Comparison of ENCODE assay signal across 11 cellular contexts in the genomic region with DNA sequence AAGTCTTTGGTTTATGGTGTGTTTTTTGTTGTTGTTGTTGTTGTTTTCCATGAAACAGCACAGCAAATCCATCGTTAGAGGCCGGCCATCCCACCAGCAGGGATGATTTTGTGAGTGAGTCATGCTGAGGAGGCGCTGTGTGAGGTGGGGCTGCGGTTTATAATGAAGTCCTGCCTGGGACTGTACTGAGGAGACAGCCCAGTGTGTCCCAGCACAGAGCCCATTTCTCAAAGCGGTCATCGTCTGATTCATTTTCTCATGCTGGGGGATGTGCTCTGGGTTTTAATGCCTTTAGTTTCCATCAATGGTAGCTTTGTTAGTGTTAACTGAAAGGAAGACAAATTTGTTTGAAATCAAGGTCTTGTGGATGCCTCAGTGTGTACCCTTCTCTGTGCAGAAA.
DNase-seq lines count a peak whose midpoint lies in the region; ATAC-seq and TF ChIP-seq lines count a peak whose summit lies in the region.
"Had no signal": no experiment of that assay in that cellular context is flagged by ENCODE, and none has a peak within 500 bp of the region (broad histone marks: within the 10 kb centered on the region; RNA-seq: fewer than 3 reads in every experiment).

No MANE protein-coding gene starts in this region.

- ATAC-seq in GM18505 (IDR thresholded peaks at IDR 0.05; ENCODE audit: unreplicated experiment) (no peak), heart right ventricle (no peak)
- ATAC-seq: activated T-cell treated with anti-CD3 and anti-CD28 coated beads, Interleukin-2, amount 50 U/mL, for 4 hours had no signal

- in situ Hi-C loops in G401 (cut with HindIII; ENCODE audit: low sequenced_read_pairs): no loop called here

- H3K27ac ChIP-seq in heart right ventricle: peak overlapping the region in 2 of 10 donors; percentile 14 to 61

- H3K4me3 ChIP-seq in heart right ventricle: no peak overlapping the region

- peaks cover 0 to 27% (median 10%) of the 10 kb centered on the region in 9 donors for H3K4me1 ChIP-seq in heart right ventricle

- H3K4me1 Mint-ChIP-seq in Calu3 (ENCODE audit: low read depth, unreplicated experiment): no peaks in the 10 kb centered on the region

- WGBS in heart right ventricle, 2 donors: 77 to 87% methylated on average over 6 of the region's 6 CpGs

- no peak overlapping the region for H3K27ac Mint-ChIP-seq in Calu3 (ENCODE audit: unreplicated experiment)

- H3K4me3 Mint-ChIP-seq in Calu3 (ENCODE audit: low read depth, unreplicated experiment): no peak overlapping the region
- H3K4me3 Mint-ChIP-seq: activated T-cell treated with anti-CD3 and anti-CD28 coated beads, Interleukin-2, amount 50 U/mL, for 4 hours; CD14-positive monocyte had no signal

- no peaks in the 10 kb centered on the region for H3K27me3 Mint-ChIP-seq in Calu3 (ENCODE audit: unreplicated experiment)

- no TSS peak for BruUV-seq in Calu3 (replicated peaks; lab: Mats Ljungman, UMichigan)

- TF ChIP-seq POLR2A in GM18505 (IDR thresholded peaks at IDR 0.05; ENCODE audit: borderline replicate concordance, extremely low read depth, insufficient read depth, insufficient read length): no peak

- H3K36me3 Mint-ChIP-seq in Calu3 (ENCODE audit: insufficient read depth, unreplicated experiment): no peaks in the 10 kb centered on the region
- H3K36me3 Mint-ChIP-seq: CD14-positive monocyte had no signal

- H3K27me3 ChIP-seq in heart right ventricle: no peaks in the 10 kb centered on the region

- H3K9me3 ChIP-seq in heart right ventricle: no peaks in the 10 kb centered on the region

- intact Hi-C loops in heart right ventricle (cut with DNase I): loop anchor here in 5 of 10 donors (5.0 to 10.0 kb wide), 5 partner anchors 121 to 337 kb away; no protein-coding TSS in a partner anchor
- intact Hi-C loops in Calu3 (cut with micrococcal nuclease; ENCODE audit: unreplicated experiment): no loop called here

- CTCF ChIA-PET in Calu3 (lab: Charles Lee): interaction anchor here (0.6 kb wide), 1 partner anchor 151 kb away, joined by 6 read pairs; no protein-coding TSS in a partner anchor

- H3K9me3 Mint-ChIP-seq in Calu3 (ENCODE audit: low read depth, unreplicated experiment): peaks cover 3% of the 10 kb centered on the region
- H3K9me3 Mint-ChIP-seq: activated T-cell treated with anti-CD3 and anti-CD28 coated beads, Interleukin-2, amount 50 U/mL, for 4 hours; CD14-positive monocyte had no signal

- TF ChIP-seq CTCF in heart right ventricle (IDR thresholded peaks at IDR 0.05): no peak
- TF ChIP-seq CTCF in Calu3 (IDR thresholded peaks at IDR 0.05; ENCODE audit: unreplicated experiment): no peak

- peak; percentile 5 for DNase-seq in G401 (ENCODE audit: low spot score)
- DNase-seq in SW480 (ENCODE audit: low spot score): peak; percentile 66
- peak; percentile 14 for DNase-seq in fibroblast of gingiva (ENCODE audit: low read depth)
- peak; percentile 38 for DNase-seq in renal cortical epithelial cell (ENCODE audit: low read depth)
- DNase-seq in NCI-H226: no peak
- no peak for DNase-seq in heart right ventricle
- no peak for DNase-seq in Calu3
- DNase-seq: activated T-cell treated with anti-CD3 and anti-CD28 coated beads, Interleukin-2, amount 50 U/mL, for 4 hours; stimulated activated naive CD4-positive, alpha-beta T cell treated with Interleukin-2 at 50 U/mL for 16 hours had no signal

- H3K36me3 ChIP-seq in heart right ventricle: no peaks in the 10 kb centered on the region

Comparison
In these comparisons a context has a peak if more than half of its experiments do, and no peak if none do; other contexts are left out.
1. DNase-seq: peak in G401 (single experiment), SW480 (single experiment), fibroblast of gingiva (single experiment) and renal cortical epithelial cell (single experiment); none in NCI-H226 (single experiment), heart right ventricle (0 of 2) and Calu3 (single experiment).